ENCODE assay signal across 1 cellular context in the genomic region with DNA sequence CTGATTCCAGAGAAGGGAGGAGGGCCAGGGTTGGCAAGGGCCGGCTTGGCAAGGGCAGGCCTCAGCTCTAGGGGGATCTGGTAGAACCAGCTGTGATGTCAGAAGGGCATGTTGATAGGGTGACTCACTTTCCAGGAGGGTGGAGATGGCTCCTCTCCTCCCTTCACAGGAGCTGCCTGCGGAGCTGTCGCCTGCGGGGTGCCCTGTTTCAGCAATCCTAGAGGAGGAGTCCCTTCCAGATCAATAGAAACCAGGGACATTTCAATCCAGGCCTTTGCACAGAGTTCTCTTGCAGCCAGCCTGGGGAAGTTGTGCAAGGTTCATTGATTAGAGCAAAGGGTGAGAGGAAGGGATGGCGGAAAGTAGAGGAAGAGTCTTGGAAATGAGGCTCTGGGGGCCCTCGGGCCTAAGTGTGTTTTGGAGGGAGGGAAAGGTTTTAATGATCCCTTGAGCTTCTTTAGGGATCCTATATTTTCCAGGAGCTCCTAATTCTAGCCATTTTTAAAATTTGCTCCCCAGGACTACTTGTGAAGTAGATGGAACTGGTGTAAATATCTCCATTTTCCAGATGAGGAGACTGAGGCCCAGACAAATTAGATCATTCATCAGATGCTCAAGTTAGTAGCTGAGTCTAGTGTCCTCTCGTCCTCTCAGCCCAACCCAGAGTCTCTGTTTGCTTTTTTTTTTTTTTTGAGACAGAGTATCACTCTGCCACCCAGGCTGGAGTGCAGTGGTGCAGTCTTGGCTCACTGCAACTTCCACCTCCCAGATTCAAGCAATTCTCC.
A peak's percentile ranks its signal among the peaks of the same experiment; 100 is the strongest.
TF ChIP-seq lines count a peak whose summit lies in the region.

No MANE protein-coding gene starts in this region.

TF ChIP-seq in HepG2, 621 proteins besides CTCF, POLR2A, EP300 and RAD21 (continued from another document and continues in another):
- TF ChIP-seq, protein P1, sequence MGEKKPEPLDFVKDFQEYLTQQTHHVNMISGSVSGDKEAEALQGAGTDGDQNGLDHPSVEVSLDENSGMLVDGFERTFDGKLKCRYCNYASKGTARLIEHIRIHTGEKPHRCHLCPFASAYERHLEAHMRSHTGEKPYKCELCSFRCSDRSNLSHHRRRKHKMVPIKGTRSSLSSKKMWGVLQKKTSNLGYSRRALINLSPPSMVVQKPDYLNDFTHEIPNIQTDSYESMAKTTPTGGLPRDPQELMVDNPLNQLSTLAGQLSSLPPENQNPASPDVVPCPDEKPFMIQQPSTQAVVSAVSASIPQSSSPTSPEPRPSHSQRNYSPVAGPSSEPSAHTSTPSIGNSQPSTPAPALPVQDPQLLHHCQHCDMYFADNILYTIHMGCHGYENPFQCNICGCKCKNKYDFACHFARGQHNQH (CRISPR knock-in tag; IDR thresholded peaks at IDR 0.05) = peak; percentile 34; the same call in 1 of the 2 replicates
- TF ChIP-seq ZNF282 (IDR thresholded peaks at IDR 0.05; ENCODE audit: partially characterized antibody) = no peak
- TF ChIP-seq NFIC (IDR thresholded peaks at IDR 0.05; ENCODE audit: low read length) = peak; percentile 55
- TF ChIP-seq FOXJ3 (CRISPR knock-in tag; IDR thresholded peaks at IDR 0.05; ENCODE audit: borderline replicate concordance) = no peak
- no peak for TF ChIP-seq ZNF713 (CRISPR knock-in tag; IDR thresholded peaks at IDR 0.05)
- TF ChIP-seq AKAP8 (CRISPR knock-in tag; IDR thresholded peaks at IDR 0.05) = no peak
- TF ChIP-seq SALL1 (CRISPR knock-in tag; IDR thresholded peaks at IDR 0.05) = peak; percentile 80
- TF ChIP-seq CCAR2 (optimal IDR thresholded peaks at IDR 0.05; ENCODE audit: low read depth, low read length) = no peak
- TF ChIP-seq, protein P2, sequence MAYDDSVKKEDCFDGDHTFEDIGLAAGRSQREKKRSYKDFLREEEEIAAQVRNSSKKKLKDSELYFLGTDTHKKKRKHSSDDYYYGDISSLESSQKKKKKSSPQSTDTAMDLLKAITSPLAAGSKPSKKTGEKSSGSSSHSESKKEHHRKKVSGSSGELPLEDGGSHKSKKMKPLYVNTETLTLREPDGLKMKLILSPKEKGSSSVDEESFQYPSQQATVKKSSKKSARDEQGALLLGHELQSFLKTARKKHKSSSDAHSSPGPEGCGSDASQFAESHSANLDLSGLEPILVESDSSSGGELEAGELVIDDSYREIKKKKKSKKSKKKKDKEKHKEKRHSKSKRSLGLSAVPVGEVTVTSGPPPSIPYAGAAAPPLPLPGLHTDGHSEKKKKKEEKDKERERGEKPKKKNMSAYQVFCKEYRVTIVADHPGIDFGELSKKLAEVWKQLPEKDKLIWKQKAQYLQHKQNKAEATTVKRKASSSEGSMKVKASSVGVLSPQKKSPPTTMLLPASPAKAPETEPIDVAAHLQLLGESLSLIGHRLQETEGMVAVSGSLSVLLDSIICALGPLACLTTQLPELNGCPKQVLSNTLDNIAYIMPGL (CRISPR knock-in tag; IDR thresholded peaks at IDR 0.05; ENCODE audit: borderline replicate concordance in 1 of 2, low read depth in 1 of 2) = no peak; a peak in 1 of 4 replicates
- 0 out of 2 replicates have a peak, but pooled peaks have one; percentile 22 for TF ChIP-seq KAT8 (CRISPR knock-in tag; IDR thresholded peaks at IDR 0.05)
- peak; percentile 87 for TF ChIP-seq SMAD3 (CRISPR knock-in tag; IDR thresholded peaks at IDR 0.05)
- 0 out of 2 replicates have a peak, but pooled peaks have one; percentile 33 for TF ChIP-seq PHF8 (CRISPR knock-in tag; IDR thresholded peaks at IDR 0.05)
- TF ChIP-seq, protein P3, sequence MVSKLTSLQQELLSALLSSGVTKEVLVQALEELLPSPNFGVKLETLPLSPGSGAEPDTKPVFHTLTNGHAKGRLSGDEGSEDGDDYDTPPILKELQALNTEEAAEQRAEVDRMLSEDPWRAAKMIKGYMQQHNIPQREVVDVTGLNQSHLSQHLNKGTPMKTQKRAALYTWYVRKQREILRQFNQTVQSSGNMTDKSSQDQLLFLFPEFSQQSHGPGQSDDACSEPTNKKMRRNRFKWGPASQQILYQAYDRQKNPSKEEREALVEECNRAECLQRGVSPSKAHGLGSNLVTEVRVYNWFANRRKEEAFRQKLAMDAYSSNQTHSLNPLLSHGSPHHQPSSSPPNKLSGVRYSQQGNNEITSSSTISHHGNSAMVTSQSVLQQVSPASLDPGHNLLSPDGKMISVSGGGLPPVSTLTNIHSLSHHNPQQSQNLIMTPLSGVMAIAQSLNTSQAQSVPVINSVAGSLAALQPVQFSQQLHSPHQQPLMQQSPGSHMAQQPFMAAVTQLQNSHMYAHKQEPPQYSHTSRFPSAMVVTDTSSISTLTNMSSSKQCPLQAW (CRISPR knock-in tag; IDR thresholded peaks at IDR 0.05) = 0 out of 2 replicates have a peak, but pooled peaks have one; percentile 59
- TF ChIP-seq ZZZ3 (CRISPR knock-in tag; IDR thresholded peaks at IDR 0.05; ENCODE audit: borderline replicate concordance) = no peak
- peak; percentile 45; the same call in 1 of the 2 replicates for TF ChIP-seq BORCS8-MEF2B (CRISPR knock-in tag; IDR thresholded peaks at IDR 0.05)
- TF ChIP-seq ZNF446 (CRISPR knock-in tag; IDR thresholded peaks at IDR 0.05) = peak; percentile 30; the same call in 1 of the 2 replicates
- no peak for TF ChIP-seq ZKSCAN5 (CRISPR knock-in tag; IDR thresholded peaks at IDR 0.05)
- no peak for TF ChIP-seq KAT7 (CRISPR knock-in tag; IDR thresholded peaks at IDR 0.05; ENCODE audit: borderline replicate concordance)
- no peak for TF ChIP-seq NKX3-1 (CRISPR knock-in tag; IDR thresholded peaks at IDR 0.05)
- TF ChIP-seq, protein P4, sequence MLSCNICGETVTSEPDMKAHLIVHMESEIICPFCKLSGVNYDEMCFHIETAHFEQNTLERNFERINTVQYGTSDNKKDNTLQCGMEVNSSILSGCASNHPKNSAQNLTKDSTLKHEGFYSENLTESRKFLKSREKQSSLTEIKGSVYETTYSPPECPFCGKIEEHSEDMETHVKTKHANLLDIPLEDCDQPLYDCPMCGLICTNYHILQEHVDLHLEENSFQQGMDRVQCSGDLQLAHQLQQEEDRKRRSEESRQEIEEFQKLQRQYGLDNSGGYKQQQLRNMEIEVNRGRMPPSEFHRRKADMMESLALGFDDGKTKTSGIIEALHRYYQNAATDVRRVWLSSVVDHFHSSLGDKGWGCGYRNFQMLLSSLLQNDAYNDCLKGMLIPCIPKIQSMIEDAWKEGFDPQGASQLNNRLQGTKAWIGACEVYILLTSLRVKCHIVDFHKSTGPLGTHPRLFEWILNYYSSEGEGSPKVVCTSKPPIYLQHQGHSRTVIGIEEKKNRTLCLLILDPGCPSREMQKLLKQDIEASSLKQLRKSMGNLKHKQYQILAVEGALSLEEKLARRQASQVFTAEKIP (CRISPR knock-in tag; IDR thresholded peaks at IDR 0.05; ENCODE audit: borderline replicate concordance) = no peak
- TF ChIP-seq SOX6 (IDR thresholded peaks at IDR 0.05) = no peak
- TF ChIP-seq SOX6 (CRISPR knock-in tag; IDR thresholded peaks at IDR 0.05) = peak; percentile 60; the same call in 1 of the 2 replicates
- TF ChIP-seq XBP1 (CRISPR knock-in tag; IDR thresholded peaks at IDR 0.05) = no peak
- no peak for TF ChIP-seq ZNF556 (CRISPR knock-in tag; IDR thresholded peaks at IDR 0.05; ENCODE audit: borderline replicate concordance)
- no peak for TF ChIP-seq DNMT1 (CRISPR knock-in tag; IDR thresholded peaks at IDR 0.05)
- peak; percentile 58; the same call in 1 of the 2 replicates for TF ChIP-seq ZFX (CRISPR knock-in tag; IDR thresholded peaks at IDR 0.05; ENCODE audit: low read depth)
- TF ChIP-seq, protein P5, sequence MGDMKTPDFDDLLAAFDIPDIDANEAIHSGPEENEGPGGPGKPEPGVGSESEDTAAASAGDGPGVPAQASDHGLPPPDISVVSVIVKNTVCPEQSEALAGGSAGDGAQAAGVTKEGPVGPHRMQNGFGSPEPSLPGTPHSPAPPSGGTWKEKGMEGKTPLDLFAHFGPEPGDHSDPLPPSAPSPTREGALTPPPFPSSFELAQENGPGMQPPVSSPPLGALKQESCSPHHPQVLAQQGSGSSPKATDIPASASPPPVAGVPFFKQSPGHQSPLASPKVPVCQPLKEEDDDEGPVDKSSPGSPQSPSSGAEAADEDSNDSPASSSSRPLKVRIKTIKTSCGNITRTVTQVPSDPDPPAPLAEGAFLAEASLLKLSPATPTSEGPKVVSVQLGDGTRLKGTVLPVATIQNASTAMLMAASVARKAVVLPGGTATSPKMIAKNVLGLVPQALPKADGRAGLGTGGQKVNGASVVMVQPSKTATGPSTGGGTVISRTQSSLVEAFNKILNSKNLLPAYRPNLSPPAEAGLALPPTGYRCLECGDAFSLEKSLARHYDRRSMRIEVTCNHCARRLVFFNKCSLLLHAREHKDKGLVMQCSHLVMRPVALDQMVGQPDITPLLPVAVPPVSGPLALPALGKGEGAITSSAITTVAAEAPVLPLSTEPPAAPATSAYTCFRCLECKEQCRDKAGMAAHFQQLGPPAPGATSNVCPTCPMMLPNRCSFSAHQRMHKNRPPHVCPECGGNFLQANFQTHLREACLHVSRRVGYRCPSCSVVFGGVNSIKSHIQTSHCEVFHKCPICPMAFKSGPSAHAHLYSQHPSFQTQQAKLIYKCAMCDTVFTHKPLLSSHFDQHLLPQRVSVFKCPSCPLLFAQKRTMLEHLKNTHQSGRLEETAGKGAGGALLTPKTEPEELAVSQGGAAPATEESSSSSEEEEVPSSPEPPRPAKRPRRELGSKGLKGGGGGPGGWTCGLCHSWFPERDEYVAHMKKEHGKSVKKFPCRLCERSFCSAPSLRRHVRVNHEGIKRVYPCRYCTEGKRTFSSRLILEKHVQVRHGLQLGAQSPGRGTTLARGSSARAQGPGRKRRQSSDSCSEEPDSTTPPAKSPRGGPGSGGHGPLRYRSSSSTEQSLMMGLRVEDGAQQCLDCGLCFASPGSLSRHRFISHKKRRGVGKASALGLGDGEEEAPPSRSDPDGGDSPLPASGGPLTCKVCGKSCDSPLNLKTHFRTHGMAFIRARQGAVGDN (CRISPR knock-in tag; IDR thresholded peaks at IDR 0.05) = peak; percentile 44
- TF ChIP-seq, protein P6, sequence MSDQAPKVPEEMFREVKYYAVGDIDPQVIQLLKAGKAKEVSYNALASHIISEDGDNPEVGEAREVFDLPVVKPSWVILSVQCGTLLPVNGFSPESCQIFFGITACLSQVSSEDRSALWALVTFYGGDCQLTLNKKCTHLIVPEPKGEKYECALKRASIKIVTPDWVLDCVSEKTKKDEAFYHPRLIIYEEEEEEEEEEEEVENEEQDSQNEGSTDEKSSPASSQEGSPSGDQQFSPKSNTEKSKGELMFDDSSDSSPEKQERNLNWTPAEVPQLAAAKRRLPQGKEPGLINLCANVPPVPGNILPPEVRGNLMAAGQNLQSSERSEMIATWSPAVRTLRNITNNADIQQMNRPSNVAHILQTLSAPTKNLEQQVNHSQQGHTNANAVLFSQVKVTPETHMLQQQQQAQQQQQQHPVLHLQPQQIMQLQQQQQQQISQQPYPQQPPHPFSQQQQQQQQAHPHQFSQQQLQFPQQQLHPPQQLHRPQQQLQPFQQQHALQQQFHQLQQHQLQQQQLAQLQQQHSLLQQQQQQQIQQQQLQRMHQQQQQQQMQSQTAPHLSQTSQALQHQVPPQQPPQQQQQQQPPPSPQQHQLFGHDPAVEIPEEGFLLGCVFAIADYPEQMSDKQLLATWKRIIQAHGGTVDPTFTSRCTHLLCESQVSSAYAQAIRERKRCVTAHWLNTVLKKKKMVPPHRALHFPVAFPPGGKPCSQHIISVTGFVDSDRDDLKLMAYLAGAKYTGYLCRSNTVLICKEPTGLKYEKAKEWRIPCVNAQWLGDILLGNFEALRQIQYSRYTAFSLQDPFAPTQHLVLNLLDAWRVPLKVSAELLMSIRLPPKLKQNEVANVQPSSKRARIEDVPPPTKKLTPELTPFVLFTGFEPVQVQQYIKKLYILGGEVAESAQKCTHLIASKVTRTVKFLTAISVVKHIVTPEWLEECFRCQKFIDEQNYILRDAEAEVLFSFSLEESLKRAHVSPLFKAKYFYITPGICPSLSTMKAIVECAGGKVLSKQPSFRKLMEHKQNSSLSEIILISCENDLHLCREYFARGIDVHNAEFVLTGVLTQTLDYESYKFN (CRISPR knock-in tag; conservative IDR thresholded peaks at IDR 0.05) = peak; percentile 93
- TF ChIP-seq, protein P7, sequence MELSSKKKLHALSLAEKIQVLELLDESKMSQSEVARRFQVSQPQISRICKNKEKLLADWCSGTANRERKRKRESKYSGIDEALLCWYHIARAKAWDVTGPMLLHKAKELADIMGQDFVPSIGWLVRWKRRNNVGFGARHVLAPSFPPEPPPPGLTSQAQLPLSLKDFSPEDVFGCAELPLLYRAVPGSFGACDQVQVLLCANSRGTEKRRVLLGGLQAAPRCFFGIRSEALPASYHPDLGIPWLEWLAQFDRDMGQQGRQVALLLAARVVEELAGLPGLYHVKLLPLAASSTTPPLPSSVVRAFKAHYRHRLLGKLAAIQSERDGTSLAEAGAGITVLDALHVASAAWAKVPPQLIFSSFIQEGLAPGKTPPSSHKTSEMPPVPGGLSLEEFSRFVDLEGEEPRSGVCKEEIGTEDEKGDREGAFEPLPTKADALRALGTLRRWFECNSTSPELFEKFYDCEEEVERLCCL (CRISPR knock-in tag; IDR thresholded peaks at IDR 0.05; ENCODE audit: borderline replicate concordance) = no peak
- TF ChIP-seq, protein P8, sequence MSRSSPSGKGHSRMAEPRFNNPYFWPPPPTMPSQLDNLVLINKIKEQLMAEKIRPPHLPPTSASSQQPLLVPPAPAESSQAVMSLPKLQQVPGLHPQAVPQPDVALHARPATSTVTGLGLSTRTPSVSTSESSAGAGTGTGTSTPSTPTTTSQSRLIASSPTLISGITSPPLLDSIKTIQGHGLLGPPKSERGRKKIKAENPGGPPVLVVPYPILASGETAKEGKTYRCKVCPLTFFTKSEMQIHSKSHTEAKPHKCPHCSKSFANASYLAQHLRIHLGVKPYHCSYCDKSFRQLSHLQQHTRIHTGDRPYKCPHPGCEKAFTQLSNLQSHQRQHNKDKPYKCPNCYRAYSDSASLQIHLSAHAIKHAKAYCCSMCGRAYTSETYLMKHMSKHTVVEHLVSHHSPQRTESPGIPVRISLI (CRISPR knock-in tag; IDR thresholded peaks at IDR 0.05; ENCODE audit: borderline replicate concordance) = no peak
- TF ChIP-seq, protein P9, sequence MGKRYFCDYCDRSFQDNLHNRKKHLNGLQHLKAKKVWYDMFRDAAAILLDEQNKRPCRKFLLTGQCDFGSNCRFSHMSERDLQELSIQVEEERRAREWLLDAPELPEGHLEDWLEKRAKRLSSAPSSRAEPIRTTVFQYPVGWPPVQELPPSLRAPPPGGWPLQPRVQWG (CRISPR knock-in tag; IDR thresholded peaks at IDR 0.05; ENCODE audit: borderline replicate concordance, low read depth) = no peak
- no peak for TF ChIP-seq ZNF792 (CRISPR knock-in tag; IDR thresholded peaks at IDR 0.05)
- TF ChIP-seq HDAC1 (CRISPR knock-in tag; IDR thresholded peaks at IDR 0.05) = peak; percentile 92
- no peak for TF ChIP-seq ZNF326 (CRISPR knock-in tag; IDR thresholded peaks at IDR 0.05; ENCODE audit: borderline replicate concordance)
- TF ChIP-seq, protein P10, sequence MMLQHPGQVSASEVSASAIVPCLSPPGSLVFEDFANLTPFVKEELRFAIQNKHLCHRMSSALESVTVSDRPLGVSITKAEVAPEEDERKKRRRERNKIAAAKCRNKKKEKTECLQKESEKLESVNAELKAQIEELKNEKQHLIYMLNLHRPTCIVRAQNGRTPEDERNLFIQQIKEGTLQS (CRISPR knock-in tag; IDR thresholded peaks at IDR 0.05) = no peak
- no peak for TF ChIP-seq ZNF567 (CRISPR knock-in tag; IDR thresholded peaks at IDR 0.05; ENCODE audit: borderline replicate concordance)
- peak; percentile 91 for TF ChIP-seq FOSL2 (CRISPR knock-in tag; IDR thresholded peaks at IDR 0.05)
- TF ChIP-seq ERF (CRISPR knock-in tag; IDR thresholded peaks at IDR 0.05) = no peak
- peak; percentile 48; the same call in 1 of the 2 replicates for TF ChIP-seq FOXC1 (CRISPR knock-in tag; IDR thresholded peaks at IDR 0.05; ENCODE audit: borderline replicate concordance)
- TF ChIP-seq ZC3H13 (CRISPR knock-in tag; IDR thresholded peaks at IDR 0.05) = no peak
- peak; percentile 52; the same call in 1 of the 2 replicates for TF ChIP-seq ATF1 (CRISPR knock-in tag; IDR thresholded peaks at IDR 0.05)
